29 cellular contexts compared by ENCODE assay signal in genomic region chr22:44678980-44679647, GRCh38.
"Had no signal": no experiment of that assay in that cellular context is flagged by ENCODE, and none has a peak within 500 bp of the region (broad histone marks: within the 10 kb centered on the region; RNA-seq: fewer than 3 reads in every experiment).

No MANE protein-coding gene starts in this region.

- H3K9me3 Mint-ChIP-seq: activated CD4-positive, alpha-beta memory T cell treated with anti-CD3 and anti-CD28 coated beads, Interleukin-2, amount 10 ng/mL, durations not matched to agents 7 days and 5 days; activated CD4-positive, alpha-beta T cell treated with anti-CD3 and anti-CD28 coated beads, Interleukin-2, amount 10 ng/mL, durations not matched to agents 24 days and 14 days; activated naive CD4-positive, alpha-beta T cell treated with anti-CD3 and anti-CD28 coated beads for 36 hours; activated naive CD8-positive, alpha-beta T cell treated with anti-CD3 and anti-CD28 coated beads for 36 hours; effector memory CD8-positive, alpha-beta T cell; immature natural killer cell; natural killer cell; stimulated activated naive B cell treated with anti-CD40 and anti-IgM and Interleukin-4, amounts not matched to agents 10 μg/mL and 1 μg/mL and 100 μg/mL, for 72 hours had no signal

- H3K27me3 Mint-ChIP-seq: activated CD4-positive, alpha-beta memory T cell treated with anti-CD3 and anti-CD28 coated beads, Interleukin-2, amount 10 ng/mL, durations not matched to agents 7 days and 5 days; activated naive CD8-positive, alpha-beta T cell treated with anti-CD3 and anti-CD28 coated beads for 36 hours; effector memory CD8-positive, alpha-beta T cell; progenitor cell of endocrine pancreas had no signal

- H3K27me3 ChIP-seq: ovary, sigmoid colon, suprapubic skin, upper lobe of right lung had no signal

- ATAC-seq: activated CD4-positive, CD25-positive, alpha-beta regulatory T cell treated with anti-CD3 and anti-CD28 coated beads, Interleukin-2, amount 50 U/mL, for 24 hours; effector memory CD8-positive, alpha-beta T cell; gastroesophageal sphincter; left lobe of liver; lower lobe of right lung; natural killer cell; stimulated activated naive B cell treated with anti-CD40 and anti-IgM and Interleukin-4, amounts not matched to agents 10 μg/mL and 1 μg/mL and 100 μg/mL, for 72 hours; upper lobe of right lung had no signal

- H3K27ac Mint-ChIP-seq: activated CD4-positive, alpha-beta memory T cell treated with anti-CD3 and anti-CD28 coated beads, Interleukin-2, amount 10 ng/mL, durations not matched to agents 7 days and 5 days; activated CD4-positive, alpha-beta T cell treated with anti-CD3 and anti-CD28 coated beads, Interleukin-2, amount 10 ng/mL, durations not matched to agents 24 days and 14 days; activated naive CD4-positive, alpha-beta T cell treated with anti-CD3 and anti-CD28 coated beads for 36 hours; activated naive CD8-positive, alpha-beta T cell treated with anti-CD3 and anti-CD28 coated beads for 36 hours; natural killer cell; progenitor cell of endocrine pancreas; stimulated activated naive B cell treated with anti-CD40 and anti-IgM and Interleukin-4, amounts not matched to agents 10 μg/mL and 1 μg/mL and 100 μg/mL, for 72 hours had no signal

- H3K9me3 ChIP-seq: gastroesophageal sphincter, lower lobe of right lung, neutrophil, ovary, sigmoid colon, suprapubic skin, tibial artery, upper lobe of right lung had no signal

- H3K36me3 ChIP-seq: gastroesophageal sphincter, lower lobe of right lung, neutrophil, ovary, sigmoid colon, suprapubic skin, tibial artery, upper lobe of right lung had no signal

- DNase-seq: activated CD4-positive, alpha-beta memory T cell treated with anti-CD3 and anti-CD28 coated beads, Interleukin-2, amount 10 ng/mL, durations not matched to agents 7 days and 5 days; activated CD4-positive, alpha-beta T cell treated with anti-CD3 and anti-CD28 coated beads, Interleukin-2, amount 10 ng/mL, durations not matched to agents 24 days and 14 days; activated effector memory CD4-positive, alpha-beta T cell treated with Interleukin-2 at 50 U/mL for 16 hours; activated naive CD4-positive, alpha-beta T cell treated with anti-CD3 and anti-CD28 coated beads for 36 hours; activated naive CD8-positive, alpha-beta T cell treated with anti-CD3 and anti-CD28 coated beads for 36 hours; amniotic stem cell; caudate nucleus; cortex of kidney; effector memory CD8-positive, alpha-beta T cell; head of caudate nucleus; hypothalamus; immature natural killer cell; lower lobe of right lung; mesendoderm; natural killer cell; ovary; sigmoid colon; small intestine; stimulated activated CD4-positive, alpha-beta T cell treated with anti-CD3 and anti-CD28 coated beads, Interleukin-4, amount 100 ng/mL, for 4 hours; stimulated activated CD8-positive, alpha-beta memory T cell treated with anti-CD3 and anti-CD28 coated beads, Interleukin-4, amount 100 ng/mL, for 48 hours; stimulated activated naive B cell treated with anti-CD40 and anti-IgM and Interleukin-4, amounts not matched to agents 10 μg/mL and 1 μg/mL and 100 μg/mL, for 72 hours; tibial artery; upper lobe of right lung had no signal

- H3K4me3 Mint-ChIP-seq: activated CD4-positive, alpha-beta memory T cell treated with anti-CD3 and anti-CD28 coated beads, Interleukin-2, amount 10 ng/mL, durations not matched to agents 7 days and 5 days; activated CD4-positive, alpha-beta T cell treated with anti-CD3 and anti-CD28 coated beads, Interleukin-2, amount 10 ng/mL, durations not matched to agents 24 days and 14 days; activated naive CD4-positive, alpha-beta T cell treated with anti-CD3 and anti-CD28 coated beads for 36 hours; activated naive CD8-positive, alpha-beta T cell treated with anti-CD3 and anti-CD28 coated beads for 36 hours; stimulated activated naive B cell treated with anti-CD40 and anti-IgM and Interleukin-4, amounts not matched to agents 10 μg/mL and 1 μg/mL and 100 μg/mL, for 72 hours had no signal

- H3K4me3 ChIP-seq: gastroesophageal sphincter, lower lobe of right lung, ovary, sigmoid colon, suprapubic skin, tibial artery, upper lobe of right lung had no signal

- H3K4me1 ChIP-seq: lower lobe of right lung, sigmoid colon, tibial artery had no signal

- H3K36me3 Mint-ChIP-seq: activated naive CD8-positive, alpha-beta T cell treated with anti-CD3 and anti-CD28 coated beads for 36 hours; natural killer cell; stimulated activated naive B cell treated with anti-CD40 and anti-IgM and Interleukin-4, amounts not matched to agents 10 μg/mL and 1 μg/mL and 100 μg/mL, for 72 hours had no signal
